In genomic region chr2:201004370-201004769, GRCh38 we compare ENCODE assay signal across 16 cellular contexts. TPM values are rescaled to one million over a fixed set of nuclear protein-coding genes. Genes with fewer than 3 reads are reported as not detected.
DNase-seq lines count a peak whose midpoint lies in the region; ATAC-seq and TF ChIP-seq lines count a peak whose summit lies in the region.
"Had no signal": no experiment of that assay in that cellular context is flagged by ENCODE, and none has a peak within 500 bp of the region (broad histone marks: within the 10 kb centered on the region; RNA-seq: fewer than 3 reads in every experiment).

No MANE protein-coding gene starts in this region.

- ATAC-seq in heart right ventricle: no peak
- ATAC-seq: GM12878 had no signal

- intact Hi-C loops in heart right ventricle (cut with DNase I): no loop called here
- intact Hi-C loops in adrenal gland (cut with DNase I): no loop called here

- H3K27ac ChIP-seq in VCaP: peak overlapping the region; percentile 80; the same call in 1 of the 2 replicates
- no peak overlapping the region for H3K27ac ChIP-seq in heart right ventricle
- H3K27ac ChIP-seq in adrenal gland: no peak overlapping the region
- H3K27ac ChIP-seq: BLaER1, HL-60 had no signal

- no peaks in the 10 kb centered on the region for H3K4me1 ChIP-seq in heart right ventricle
- H3K4me1 ChIP-seq in adrenal gland (replicated peaks in 1 of 2): no peaks in the 10 kb centered on the region
- H3K4me1 ChIP-seq: BLaER1 had no signal

- TF ChIP-seq CTCF in VCaP (conservative IDR thresholded peaks at IDR 0.05) (no peak), heart right ventricle (IDR thresholded peaks at IDR 0.05) (no peak), adrenal gland (IDR thresholded peaks at IDR 0.05) (no peak)

- H3K4me3 ChIP-seq in heart right ventricle (no peak overlapping the region), adrenal gland (no peak overlapping the region)
- H3K4me3 ChIP-seq: BLaER1, GM12878 had no signal

- WGBS in heart right ventricle, 2 donors: 91 to 100% methylated on average over 3 of the region's 3 CpGs
- WGBS in adrenal gland, 4 donors: 95 to 100% (median 97%) methylated on average over 3 of the region's 3 CpGs

- no peaks in the 10 kb centered on the region for H3K27me3 ChIP-seq in heart right ventricle
- no peaks in the 10 kb centered on the region for H3K27me3 ChIP-seq in adrenal gland
- H3K27me3 ChIP-seq: BLaER1 had no signal

- no peak for TF ChIP-seq POLR2A in adrenal gland (IDR thresholded peaks at IDR 0.05)

- H3K36me3 ChIP-seq in heart right ventricle (peaks cover 0 to 96% (median 27%) of the 10 kb centered on the region in 9 donors), adrenal gland (replicated peaks in 1 of 2) (peaks cover 0 to 20% of the 10 kb centered on the region in 2 donors)

- H3K9me3 ChIP-seq in heart right ventricle: no peaks in the 10 kb centered on the region
- H3K9me3 ChIP-seq in adrenal gland (replicated peaks in 1 of 3): no peaks in the 10 kb centered on the region
- H3K9me3 ChIP-seq: BLaER1 had no signal

- DNase-seq in DMS 273 (lab: John Stamatoyannopoulos, UW; ENCODE audit: unreplicated experiment) (peak; percentile 32), SK-N-DZ (ENCODE audit: low spot score) (peak; percentile 31), heart right ventricle (no peak), adrenal gland (no peak), superior temporal gyrus (ENCODE audit: extremely low spot score) (no peak)
- DNase-seq: AML-193; CD4-positive, alpha-beta memory T cell; DMS53; DND-41; EL; GOT3; H7 had no signal

RNA-seq across cellular contexts. Expression of gene ORC2, which starts 40.9 kb away (rescaled TPM):
- polyA plus RNA-seq in SK-N-DZ (2014; cell fraction: cytosol; rRNA removed): 20.5 and 20.7 TPM in 2 replicates
- 28.5 and 30.9 TPM in 2 replicates for polyA plus RNA-seq in SK-N-DZ (2014; cell fraction: nucleus; rRNA removed)
- total RNA-seq in heart right ventricle (10 to 100 TPM; 18.6 to 38.8 (median 27.5) TPM), adrenal gland (10 to 100 TPM in 7 of 8 donors, 1 to 10 TPM in 1; 5.0 to 30.7 (median 21.5) TPM)
- polyA plus RNA-seq in heart right ventricle (10 to 100 TPM in 1 of 2 donors, 1 to 10 TPM in 1; 5.5 to 10.9 TPM), adrenal gland (10 to 100 TPM in 2 of 3 donors, 1 to 10 TPM in 1; 9.1 to 19.5 (median 12.5) TPM)

Comparison
In these comparisons a context has a peak if more than half of its experiments do, and no peak if none do; other contexts are left out.
1. DNase-seq: peak in DMS 273 (single experiment) and SK-N-DZ (single experiment); none in heart right ventricle (0 of 2), adrenal gland (0 of 7) and superior temporal gyrus (single experiment).